ENCODE assay signal across 11 cellular contexts in the genomic region with DNA sequence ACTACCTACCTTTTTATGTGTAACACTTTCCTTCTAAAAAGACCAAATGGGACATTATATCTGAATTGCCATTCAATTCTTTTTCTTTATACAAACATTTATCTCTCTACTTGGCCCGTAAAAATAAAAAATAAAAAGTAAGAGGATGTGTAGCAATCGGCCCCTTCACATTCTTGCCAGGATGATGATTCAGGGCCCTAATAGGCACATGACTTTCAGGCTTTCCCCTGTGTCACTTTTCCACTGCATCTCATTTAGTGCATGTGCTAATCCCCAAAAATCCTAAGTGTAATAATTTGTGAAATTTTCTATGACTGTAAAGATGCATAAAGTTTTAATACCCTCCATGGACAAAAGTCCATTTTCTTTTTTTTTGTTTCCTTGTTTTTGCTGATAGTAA. TPM values are rescaled to one million over a fixed set of nuclear protein-coding genes. Genes with fewer than 3 reads are reported as not detected.
A peak's percentile ranks its signal among the peaks of the same experiment; 100 is the strongest.
DNase-seq lines count a peak whose midpoint lies in the region; ATAC-seq and TF ChIP-seq lines count a peak whose summit lies in the region.
"Had no signal": no experiment of that assay in that cellular context is flagged by ENCODE, and none has a peak within 500 bp of the region (broad histone marks: within the 10 kb centered on the region; RNA-seq: fewer than 3 reads in every experiment).

No MANE protein-coding gene starts in this region.

- CTCF ChIA-PET in PC-3 (lab: Charles Lee): no interaction called here

- DNase-seq in GM04503 (ENCODE audit: low read depth) (peak; percentile 54), PC-3 (peak; percentile 53), fibroblast of peridontal ligament (ENCODE audit: extremely low read depth) (peak; percentile 86), LoVo (ENCODE audit: low spot score) (no peak)
- no peak for DNase-seq in central memory CD4-positive, alpha-beta T cell
- DNase-seq in activated CD4-positive, CD25-positive, alpha-beta regulatory T cell treated with anti-CD3 and anti-CD28 coated beads, Interleukin-2, amount 50 U/mL, for 72 hours: no peak
- DNase-seq: left cardiac atrium, NCI-H187 treated with DMSO at 0.1 percent for 48 hours, posterior cingulate gyrus had no signal

- ATAC-seq in PC-3 (peak; percentile 36), GM18873 (IDR thresholded peaks at IDR 0.05; ENCODE audit: low FRiP score, unreplicated experiment) (no peak)
- ATAC-seq: left cardiac atrium had no signal

- no peaks in the 10 kb centered on the region for H4K20me1 ChIP-seq in PC-3 (ENCODE audit: low read length)

- peaks cover 18% of the 10 kb centered on the region for H3F3A ChIP-seq in PC-3 (ENCODE audit: low read length, unreplicated experiment)

- no TSS peak for BruUV-seq in PC-3 (replicated peaks; lab: Mats Ljungman, UMichigan)

- H3K9me3 ChIP-seq in PC-3 (ENCODE audit: low read length) (0 out of 2 replicates have a peak, but pooled peaks cover 5% of the 10 kb centered on the region), skeletal muscle tissue (ENCODE audit: control insufficient read depth in 3 of 3, low read length in 3 of 3) (peaks cover 0 to 2% (median 0%) of the 10 kb centered on the region in 3 donors)

- peaks cover 10% of the 10 kb centered on the region for H3K36me3 ChIP-seq in PC-3 (ENCODE audit: low read depth, low read length)
- H3K36me3 ChIP-seq in skeletal muscle tissue (ENCODE audit: control insufficient read depth in 3 of 3, insufficient read depth in 3 of 3, low read length in 3 of 3): no peaks in the 10 kb centered on the region

- H2AFZ ChIP-seq in PC-3 (ENCODE audit: low read length): 0 out of 2 replicates have a peak overlapping the region, but pooled peaks have one; percentile 25

- H3K4me1 ChIP-seq in PC-3 (ENCODE audit: insufficient read depth, low read length) (peaks cover 38% of the 10 kb centered on the region), skeletal muscle tissue (ENCODE audit: control insufficient read depth in 3 of 3, insufficient read depth in 3 of 3, low read length in 3 of 3) (no peaks in the 10 kb centered on the region)

- H3K9ac ChIP-seq in PC-3 (ENCODE audit: low read length) (peak overlapping the region; percentile 23; the same call in 1 of the 2 replicates), skeletal muscle tissue (ENCODE audit: low read depth in 1 of 3, low read length in 3 of 3) (no peak overlapping the region)

- no peaks in the 10 kb centered on the region for H3K79me2 ChIP-seq in PC-3 (ENCODE audit: low read length)

- H3K27ac ChIP-seq in PC-3 (ENCODE audit: low read length) (peak overlapping the region; percentile 69), skeletal muscle tissue (ENCODE audit: low read depth, low read length) (peak overlapping the region; percentile 40)

- intact Hi-C loops in PC-3 (cut with micrococcal nuclease): loop anchor here (2.0 to 5.0 kb wide), 2 partner anchors 19 to 146 kb away; no protein-coding TSS in a partner anchor

- peak overlapping the region; percentile 55 for H3K4me2 ChIP-seq in PC-3 (ENCODE audit: low read length)

- POLR2A ChIA-PET in PC-3 (lab: Charles Lee; ENCODE audit: unreplicated experiment): no interaction called here

- H3K27me3 ChIP-seq in PC-3 (ENCODE audit: low read length) (no peaks in the 10 kb centered on the region), skeletal muscle tissue (ENCODE audit: control insufficient read depth in 3 of 3, insufficient read depth in 3 of 3, low read length in 3 of 3) (no peaks in the 10 kb centered on the region)

- H3K9me2 ChIP-seq in PC-3 (replicated peaks; ENCODE audit: low read length): no peaks in the 10 kb centered on the region

- H3K4me3 ChIP-seq in PC-3 (ENCODE audit: low read length): no peak overlapping the region
- H3K4me3 ChIP-seq in skeletal muscle tissue (ENCODE audit: low read length in 3 of 3): no peak overlapping the region

- no peak for TF ChIP-seq CTCF in PC-3 (conservative IDR thresholded peaks at IDR 0.05; ENCODE audit: low read depth, low read length)

RNA-seq across cellular contexts. Expression of a gene that starts 23.0 kb away (rescaled TPM):
- 48.5 and 61.9 TPM in 2 replicates for total RNA-seq in PC-3 (2014; rRNA removed)
- 127 TPM for total RNA-seq in skeletal muscle tissue

Comparison
In these comparisons a context has a peak if more than half of its experiments do, and no peak if none do; other contexts are left out.
1. DNase-seq: peak in GM04503 (single experiment), PC-3 (single experiment) and fibroblast of peridontal ligament (single experiment); none in LoVo (single experiment), central memory CD4-positive, alpha-beta T cell (single experiment) and activated CD4-positive, CD25-positive, alpha-beta regulatory T cell treated with anti-CD3 and anti-CD28 coated beads, Interleukin-2, amount 50 U/mL, for 72 hours (single experiment).